ENCODE assay signal across 32 cellular contexts in the genomic region with DNA sequence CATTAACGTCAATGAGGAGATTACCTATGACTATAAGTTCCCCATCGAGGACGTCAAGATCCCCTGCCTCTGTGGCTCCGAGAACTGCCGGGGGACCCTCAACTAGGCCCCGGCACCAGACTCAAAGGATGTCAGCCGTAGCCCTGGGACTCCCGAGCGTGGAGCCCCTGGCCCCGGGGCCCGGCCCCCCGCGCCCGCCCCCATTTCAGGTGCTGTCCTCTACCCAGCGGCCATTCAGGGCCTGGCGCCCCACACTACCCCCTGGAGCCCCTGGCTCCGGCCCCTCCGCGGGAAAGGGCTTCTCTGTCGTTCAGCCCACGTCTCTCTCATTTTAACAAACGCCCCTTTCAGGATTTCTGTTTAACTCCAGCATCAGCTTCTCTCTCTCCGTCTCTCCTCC. TPM values are rescaled to one million over a fixed set of nuclear protein-coding genes. Genes with fewer than 3 reads are reported as not detected.
"Had no signal": no experiment of that assay in that cellular context is flagged by ENCODE, and none has a peak within 500 bp of the region (broad histone marks: within the 10 kb centered on the region; RNA-seq: fewer than 3 reads in every experiment).

No MANE protein-coding gene starts in this region.

- H3K4me3 ChIP-seq: ascending aorta, PC-9 had no signal

- H3K9ac ChIP-seq: KMS-11 had no signal

- H3K4me3 Mint-ChIP-seq: activated CD4-positive, alpha-beta memory T cell treated with anti-CD3 and anti-CD28 coated beads, Interleukin-2, amount 10 ng/mL, durations not matched to agents 7 days and 5 days; activated CD8-positive, alpha-beta memory T cell treated with anti-CD3 and anti-CD28 coated beads, Interleukin-2, amount 10 ng/mL, durations not matched to agents 7 days and 5 days; activated naive CD4-positive, alpha-beta T cell treated with anti-CD3 and anti-CD28 coated beads, Interleukin-2, amount 50 U/mL, for 24 hours; activated naive CD8-positive, alpha-beta T cell treated with anti-CD3 and anti-CD28 coated beads, Interleukin-2, amount 10 ng/mL, durations not matched to agents 7 days and 5 days; activated T-helper 17 cell treated with anti-CD3 and anti-CD28 coated beads, Interleukin-2, amount 50 U/mL, for 72 hours had no signal

- H3K27ac ChIP-seq: ascending aorta, KMS-11, PC-9, WERI-Rb-1 had no signal

- H3K4me1 ChIP-seq: ascending aorta had no signal

- H3K9me3 ChIP-seq: ascending aorta had no signal

- DNase-seq: activated CD4-positive, alpha-beta memory T cell treated with anti-CD3 and anti-CD28 coated beads, Interleukin-2, amount 10 ng/mL, durations not matched to agents 7 days and 5 days; activated CD4-positive, alpha-beta T cell treated with anti-CD3 and anti-CD28 coated beads for 1 hour; activated CD4-positive, alpha-beta T cell treated with anti-CD3 and anti-CD28 coated beads for 48 hours; activated CD4-positive, CD25-positive, alpha-beta regulatory T cell; activated CD8-positive, alpha-beta memory T cell treated with anti-CD3 and anti-CD28 coated beads for 24 hours; activated CD8-positive, alpha-beta memory T cell treated with anti-CD3 and anti-CD28 coated beads, Interleukin-2, amount 10 ng/mL, durations not matched to agents 7 days and 5 days; activated CD8-positive, alpha-beta memory T cell treated with anti-CD3 and anti-CD28 coated beads, Interleukin-2, amount 50 U/mL, for 48 hours; activated effector memory CD4-positive, alpha-beta T cell treated with anti-CD3 and anti-CD28 coated beads, Interleukin-2, amount 50 U/mL, for 16 hours; activated naive CD4-positive, alpha-beta T cell; activated naive CD8-positive, alpha-beta T cell treated with anti-CD3 and anti-CD28 coated beads, Interleukin-2, amount 10 ng/mL, durations not matched to agents 7 days and 5 days; activated T-cell treated with anti-CD3 and anti-CD28 coated beads, Interleukin-2, amount 50 U/mL, for 48 hours; amygdala; MM.1S; MV-4-11; NCI-H1092; NCI-H1436 treated with DMSO at 0.1 percent for 48 hours; NCI-H1694 treated with DMSO at 0.1 percent for 48 hours; NCI-H2029; NCI-H510A; NCI-H748 treated with DMSO at 0.1 percent for 48 hours; NK-92 treated with Interleukin-12 subunit alpha and Interleukin-12 subunit beta, amount 100 ng/mL, for 24 hours; PC-9; Right ventricle myocardium superior; SW 1271; T-helper 1 cell; T1000; WERI-Rb-1 had no signal

- H3K9me3 Mint-ChIP-seq: activated CD4-positive, alpha-beta memory T cell treated with anti-CD3 and anti-CD28 coated beads, Interleukin-2, amount 10 ng/mL, durations not matched to agents 7 days and 5 days; activated naive CD4-positive, alpha-beta T cell treated with anti-CD3 and anti-CD28 coated beads, Interleukin-2, amount 50 U/mL, for 24 hours; activated naive CD8-positive, alpha-beta T cell treated with anti-CD3 and anti-CD28 coated beads, Interleukin-2, amount 10 ng/mL, durations not matched to agents 7 days and 5 days; activated T-helper 17 cell treated with anti-CD3 and anti-CD28 coated beads, Interleukin-2, amount 50 U/mL, for 72 hours had no signal

- H3K4me1 Mint-ChIP-seq: activated CD4-positive, alpha-beta memory T cell treated with anti-CD3 and anti-CD28 coated beads, Interleukin-2, amount 10 ng/mL, durations not matched to agents 7 days and 5 days; activated CD8-positive, alpha-beta memory T cell treated with anti-CD3 and anti-CD28 coated beads, Interleukin-2, amount 10 ng/mL, durations not matched to agents 7 days and 5 days had no signal

- H3K4me2 ChIP-seq: KMS-11, PC-9 had no signal

- H3K27me3 Mint-ChIP-seq: activated CD4-positive, alpha-beta memory T cell treated with anti-CD3 and anti-CD28 coated beads, Interleukin-2, amount 10 ng/mL, durations not matched to agents 7 days and 5 days; activated CD8-positive, alpha-beta memory T cell treated with anti-CD3 and anti-CD28 coated beads, Interleukin-2, amount 10 ng/mL, durations not matched to agents 7 days and 5 days; activated naive CD4-positive, alpha-beta T cell treated with anti-CD3 and anti-CD28 coated beads, Interleukin-2, amount 50 U/mL, for 24 hours; activated naive CD8-positive, alpha-beta T cell treated with anti-CD3 and anti-CD28 coated beads, Interleukin-2, amount 10 ng/mL, durations not matched to agents 7 days and 5 days; activated T-helper 17 cell treated with anti-CD3 and anti-CD28 coated beads, Interleukin-2, amount 50 U/mL, for 72 hours had no signal

- ATAC-seq: activated CD8-positive, alpha-beta memory T cell treated with anti-CD3 and anti-CD28 coated beads, Interleukin-2, amount 10 ng/mL, durations not matched to agents 7 days and 5 days; activated T-helper 17 cell treated with anti-CD3 and anti-CD28 coated beads, Interleukin-2, amount 50 U/mL, for 72 hours had no signal

- H3K27me3 ChIP-seq: ascending aorta had no signal

- H2AFZ ChIP-seq: PC-9 had no signal

- H3K27ac Mint-ChIP-seq: activated CD4-positive, alpha-beta memory T cell treated with anti-CD3 and anti-CD28 coated beads, Interleukin-2, amount 10 ng/mL, durations not matched to agents 7 days and 5 days; activated CD8-positive, alpha-beta memory T cell treated with anti-CD3 and anti-CD28 coated beads, Interleukin-2, amount 10 ng/mL, durations not matched to agents 7 days and 5 days; activated naive CD4-positive, alpha-beta T cell treated with anti-CD3 and anti-CD28 coated beads, Interleukin-2, amount 50 U/mL, for 24 hours; activated naive CD8-positive, alpha-beta T cell treated with anti-CD3 and anti-CD28 coated beads, Interleukin-2, amount 10 ng/mL, durations not matched to agents 7 days and 5 days had no signal

RNA-seq across cellular contexts. Expression of a gene that starts 28.5 kb away (rescaled TPM):
- total RNA-seq: activated CD4-positive, alpha-beta memory T cell treated with anti-CD3 and anti-CD28 coated beads, Interleukin-2, amount 10 ng/mL, durations not matched to agents 7 days and 5 days; activated CD8-positive, alpha-beta memory T cell treated with anti-CD3 and anti-CD28 coated beads, Interleukin-2, amount 10 ng/mL, durations not matched to agents 7 days and 5 days; activated naive CD8-positive, alpha-beta T cell treated with anti-CD3 and anti-CD28 coated beads, Interleukin-2, amount 10 ng/mL, durations not matched to agents 7 days and 5 days; activated T-helper 17 cell treated with anti-CD3 and anti-CD28 coated beads, Interleukin-2, amount 50 U/mL, for 72 hours; T-helper 2 cell treated with Interferon-gamma antibody and Interleukin-4, amounts not matched to agents 100 ng/mL and 5 ng/mL, for 36 hours had no signal
